8 cellular contexts compared by ENCODE assay signal in the genomic region with DNA sequence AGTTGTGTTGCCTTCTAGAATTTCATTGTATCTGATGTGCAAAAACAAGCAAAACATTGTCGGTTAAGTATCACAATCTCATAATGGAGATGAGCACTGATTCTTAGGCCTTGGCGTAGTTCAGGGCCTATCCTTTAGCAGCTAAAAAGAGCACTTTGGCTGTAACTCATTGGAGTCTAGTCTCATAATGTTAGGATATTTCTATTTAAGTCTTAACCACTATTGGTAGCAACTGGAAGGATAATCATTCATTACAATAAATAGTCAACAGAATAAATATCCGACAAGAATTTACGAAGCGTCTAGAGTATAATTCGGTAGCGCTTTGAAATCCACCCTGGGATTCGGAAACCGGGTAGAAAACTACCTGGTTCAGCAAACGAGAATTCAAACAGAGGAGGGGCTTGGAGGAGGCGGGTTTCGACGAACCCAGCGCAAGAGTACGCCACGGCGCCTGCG. TPM values are rescaled to one million over a fixed set of nuclear protein-coding genes. Genes with fewer than 3 reads are reported as not detected.
DNase-seq lines count a peak whose midpoint lies in the region; ATAC-seq lines count a peak whose summit lies in the region.

No MANE protein-coding gene starts in this region.

- H3K4me1 Mint-ChIP-seq in activated CD4-positive, alpha-beta T cell treated with anti-CD3 and anti-CD28 coated beads for 36 hours = peaks cover 36% of the 10 kb centered on the region

- peak; percentile 92 for DNase-seq in NCI-H1092 (lab: John Stamatoyannopoulos, UW)
- DNase-seq in NCI-H1092 treated with DMSO at 0.1 percent for 48 hours (lab: John Stamatoyannopoulos, UW) = no peak
- peak; percentile 92 for DNase-seq in activated CD4-positive, alpha-beta T cell treated with anti-CD3 and anti-CD28 coated beads for 36 hours
- DNase-seq in effector CD4-positive, alpha-beta T cell = peak; percentile 85
- DNase-seq in medulla oblongata (ENCODE audit: extremely low spot score) = peak; percentile 92
- DNase-seq in stimulated activated CD8-positive, alpha-beta memory T cell treated with anti-CD3 and anti-CD28 coated beads, Interleukin-12 subunit alpha, Interleukin-12 subunit beta, amount 100 ng/mL, for 4 hours (ENCODE audit: low read depth) = peak; percentile 78

- H3K27me3 ChIP-seq in HUES6 (ENCODE audit: control insufficient read depth, insufficient read depth, low read length) = no peaks in the 10 kb centered on the region

- POLR2A ChIA-PET in activated CD4-positive, alpha-beta T cell treated with anti-CD3 and anti-CD28 coated beads for 36 hours (lab: Charles Lee) = interaction anchor here (1.4 to 1.6 kb wide), 3 partner anchors 13 to 43 kb away, joined by 3 to 5 read pairs (median 4); no protein-coding TSS in a partner anchor

- no peak overlapping the region for H3K4me3 Mint-ChIP-seq in activated CD4-positive, alpha-beta T cell treated with anti-CD3 and anti-CD28 coated beads for 36 hours

- no peaks in the 10 kb centered on the region for H3K36me3 ChIP-seq in HUES6 (ENCODE audit: control insufficient read depth, insufficient read depth, low read length)

- peaks cover 21% of the 10 kb centered on the region for H3K4me1 ChIP-seq in HUES6 (ENCODE audit: control insufficient read depth, insufficient read depth, low read length)

- intact Hi-C loops in activated CD4-positive, alpha-beta T cell treated with anti-CD3 and anti-CD28 coated beads for 36 hours (cut with DNase I, micrococcal nuclease) = loop anchor here (1.0 to 10.0 kb wide), 7 partner anchors 13 to 793 kb away; a partner anchor contains a TSS

- CTCF ChIA-PET in activated CD4-positive, alpha-beta T cell treated with anti-CD3 and anti-CD28 coated beads for 36 hours (lab: Charles Lee) = interaction anchor here (0.8 to 3.5 kb wide), 3 partner anchors 14 to 49 kb away, joined by 4 to 20 read pairs (median 5); no protein-coding TSS in a partner anchor

- H3K27me3 Mint-ChIP-seq in activated CD4-positive, alpha-beta T cell treated with anti-CD3 and anti-CD28 coated beads for 36 hours = peaks cover 3% of the 10 kb centered on the region

- peak; percentile 71 for ATAC-seq in GM21526 (IDR thresholded peaks at IDR 0.05; ENCODE audit: low FRiP score, unreplicated experiment)
- peak; percentile 64 for ATAC-seq in activated CD4-positive, alpha-beta T cell treated with anti-CD3 and anti-CD28 coated beads for 36 hours

- no peaks in the 10 kb centered on the region for H3K9me3 Mint-ChIP-seq in activated CD4-positive, alpha-beta T cell treated with anti-CD3 and anti-CD28 coated beads for 36 hours (ENCODE audit: low read depth)

- no peak overlapping the region for H3K27ac Mint-ChIP-seq in activated CD4-positive, alpha-beta T cell treated with anti-CD3 and anti-CD28 coated beads for 36 hours

- peak overlapping the region; percentile 98 for H3K9ac ChIP-seq in HUES6 (ENCODE audit: low read length)

- H3K9me3 ChIP-seq in HUES6 (ENCODE audit: control insufficient read depth, insufficient read depth, low read depth, low read length) = no peaks in the 10 kb centered on the region

- peak overlapping the region; percentile 98 for H3K4me3 ChIP-seq in HUES6 (ENCODE audit: low read depth, low read length)

- H3K36me3 Mint-ChIP-seq in activated CD4-positive, alpha-beta T cell treated with anti-CD3 and anti-CD28 coated beads for 36 hours (ENCODE audit: low read depth) = peaks cover 21% of the 10 kb centered on the region

- H3K27ac ChIP-seq in HUES6 (ENCODE audit: low read depth, low read length) = peak overlapping the region; percentile 96

RNA-seq across cellular contexts. Expression of a gene that starts 0.5 kb away (rescaled TPM):
- 100 to 1,000 TPM in 1 of 2 experiments, 10 to 100 TPM in 1; 90.3 to 127 TPM for total RNA-seq in activated CD4-positive, alpha-beta T cell treated with anti-CD3 and anti-CD28 coated beads for 36 hours

RNA-seq across cellular contexts. Expression of a gene that starts 57.9 kb away (rescaled TPM):
- 10 to 100 TPM; 50.2 to 51.3 TPM for total RNA-seq in activated CD4-positive, alpha-beta T cell treated with anti-CD3 and anti-CD28 coated beads for 36 hours
